Comparison of ENCODE assay signal across 8 cellular contexts in the genomic region with DNA sequence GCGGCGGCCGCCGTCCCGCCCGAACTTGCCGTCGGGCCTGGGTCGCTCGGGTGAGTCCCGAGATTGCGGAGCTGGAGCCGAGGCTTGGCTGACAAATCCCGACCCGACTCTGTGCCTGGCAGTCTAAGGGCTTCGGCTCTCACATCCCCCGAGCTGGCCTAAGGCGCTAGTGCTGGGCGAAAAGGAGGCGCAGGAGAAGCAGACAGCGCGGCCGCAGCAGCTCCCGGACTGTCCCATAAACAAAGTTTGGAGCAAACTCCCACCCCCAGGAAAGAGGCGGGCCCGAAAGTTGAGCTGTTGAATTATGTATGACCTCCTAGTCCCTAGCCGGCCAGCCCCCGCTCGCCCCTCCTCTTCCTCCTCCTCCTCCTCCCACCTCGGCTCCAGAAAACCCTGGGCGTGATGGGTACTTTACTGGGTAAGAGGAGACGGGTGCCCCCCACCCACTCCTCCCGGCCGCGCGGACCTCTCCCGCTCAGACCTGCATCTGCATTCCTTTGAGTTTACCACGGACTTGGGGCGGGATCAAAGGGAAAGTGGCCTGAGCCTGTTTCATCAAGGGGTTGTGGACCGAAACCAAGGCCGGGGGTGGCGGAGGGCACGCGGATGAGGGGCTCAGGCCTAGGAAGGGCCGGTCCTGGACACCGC. TPM values are rescaled to one million over a fixed set of nuclear protein-coding genes. Genes with fewer than 3 reads are reported as not detected.
A peak's percentile ranks its signal among the peaks of the same experiment; 100 is the strongest.
DNase-seq lines count a peak whose midpoint lies in the region; ATAC-seq and TF ChIP-seq lines count a peak whose summit lies in the region.

A gene (minus strand): TSS at position 230 of the 648 bp plus-strand sequence. CDS start 719 bp downstream, outside the sequence.

- peak within 1 kb of the TSS; percentile 66 for H3K4me3 ChIP-seq in A673 (ENCODE audit: low read depth, low read length, poor library complexity, severe bottlenecking)

- POLR2A ChIA-PET in A673 (lab: Charles Lee; ENCODE audit: low non-redundant PET), result interaction anchor here (0.7 to 1.5 kb wide), 5 partner anchors 12 to 82 kb away, joined by 3 to 5 read pairs (median 3); no protein-coding TSS in a partner anchor

- H3K9me3 Mint-ChIP-seq in activated T-helper 17 cell treated with anti-CD3 and anti-CD28 coated beads, Interleukin-2, amount 50 U/mL, for 72 hours, result no peaks in the 10 kb centered on the region
- H3K9me3 Mint-ChIP-seq in naive B cell (peaks cover 0 to 3% (median 0%) of the 10 kb centered on the region in 7 donors), type B pancreatic cell (no peaks in the 10 kb centered on the region)

- intact Hi-C loops in A673 (cut with micrococcal nuclease; ENCODE audit: unreplicated experiment), result loop anchor here (5.0 to 10.0 kb wide), 3 partner anchors 53 to 126 kb away; no protein-coding TSS in a partner anchor

- peak; percentile 43 for TF ChIP-seq POLR2A in GM18505 (IDR thresholded peaks at IDR 0.05; ENCODE audit: borderline replicate concordance, extremely low read depth, insufficient read depth, insufficient read length)

- CTCF ChIA-PET in A673 (lab: Charles Lee), result interaction anchor here (0.9 kb wide), 1 partner anchor 89 kb away, joined by 4 read pairs; no protein-coding TSS in a partner anchor

- H3K27me3 ChIP-seq in A673 (replicated peaks; ENCODE audit: insufficient read depth, low read depth, low read length, poor library complexity), result no peaks in the 10 kb centered on the region

- peaks cover 35% of the 10 kb centered on the region for H3K27me3 Mint-ChIP-seq in activated T-helper 17 cell treated with anti-CD3 and anti-CD28 coated beads, Interleukin-2, amount 50 U/mL, for 72 hours
- H3K27me3 Mint-ChIP-seq in naive B cell (peaks cover 54 to 75% (median 64%) of the 10 kb centered on the region in 3 donors), type B pancreatic cell (no peaks in the 10 kb centered on the region)

- no peak for TF ChIP-seq CTCF in A673 (conservative IDR thresholded peaks at IDR 0.05; ENCODE audit: low read depth, low read length)
- no peak for TF ChIP-seq CTCF in type B pancreatic cell (conservative IDR thresholded peaks at IDR 0.05)

- peaks cover 6% of the 10 kb centered on the region for H3K4me1 Mint-ChIP-seq in activated T-helper 17 cell treated with anti-CD3 and anti-CD28 coated beads, Interleukin-2, amount 50 U/mL, for 72 hours
- H3K4me1 Mint-ChIP-seq in naive B cell, result peaks cover 11 to 24% (median 19%) of the 10 kb centered on the region in 3 donors
- H3K4me1 Mint-ChIP-seq in type B pancreatic cell (ENCODE audit: unreplicated experiment), result peaks cover 52% of the 10 kb centered on the region

- peaks cover 32% of the 10 kb centered on the region for H3K4me1 ChIP-seq in A673 (ENCODE audit: insufficient read depth, low read length, poor library complexity, severe bottlenecking)

- H3K27ac ChIP-seq in A673 (ENCODE audit: low read depth, low read length, poor library complexity, severe bottlenecking), result peak within 1 kb of the TSS; percentile 99

- H3K36me3 ChIP-seq in A673 (ENCODE audit: insufficient read depth, low read length, poor library complexity, severe bottlenecking), result peaks cover 11% of the 10 kb centered on the region

- DNase-seq in A673 (ENCODE audit: low spot score) (peak; percentile 95), NCI-H510A (lab: John Stamatoyannopoulos, UW) (peak; percentile 45), fibroblast of the conjunctiva (ENCODE audit: low read depth) (peak; percentile 93), naive B cell (no peak), type B pancreatic cell (ENCODE audit: extremely low spot score, unreplicated experiment) (peak; percentile 88)

- ATAC-seq in GM18505 (IDR thresholded peaks at IDR 0.05; ENCODE audit: unreplicated experiment) (peak; percentile 56), HG02852 (IDR thresholded peaks at IDR 0.05; ENCODE audit: unreplicated experiment) (peak; percentile 76), naive B cell (ENCODE audit: low read depth in 2 of 2) (peak; percentile 18 to 27)
- peak; percentile 77 for ATAC-seq in activated T-helper 17 cell treated with anti-CD3 and anti-CD28 coated beads, Interleukin-2, amount 50 U/mL, for 72 hours (replicated peaks)

- no peaks in the 10 kb centered on the region for H3K9me3 ChIP-seq in A673 (ENCODE audit: low read depth, low read length, poor library complexity, severe bottlenecking)

- no peaks in the 10 kb centered on the region for H3K36me3 Mint-ChIP-seq in activated T-helper 17 cell treated with anti-CD3 and anti-CD28 coated beads, Interleukin-2, amount 50 U/mL, for 72 hours (ENCODE audit: low read depth)
- H3K36me3 Mint-ChIP-seq in naive B cell, result peaks cover 4 to 8% of the 10 kb centered on the region in 2 donors
- H3K36me3 Mint-ChIP-seq in type B pancreatic cell, result peaks cover 20% of the 10 kb centered on the region

- H3K4me3 Mint-ChIP-seq in activated T-helper 17 cell treated with anti-CD3 and anti-CD28 coated beads, Interleukin-2, amount 50 U/mL, for 72 hours, result peak within 1 kb of the TSS; percentile 93
- peak within 1 kb of the TSS; percentile 83 to 93 (median 88) for H3K4me3 Mint-ChIP-seq in naive B cell
- H3K4me3 Mint-ChIP-seq in type B pancreatic cell, result peak within 1 kb of the TSS; percentile 99

- peak within 1 kb of the TSS; percentile 86 for H3K27ac Mint-ChIP-seq in activated T-helper 17 cell treated with anti-CD3 and anti-CD28 coated beads, Interleukin-2, amount 50 U/mL, for 72 hours
- H3K27ac Mint-ChIP-seq in naive B cell (peak within 1 kb of the TSS in 2 of 6 donors; percentile 38 to 72), type B pancreatic cell (peak within 1 kb of the TSS; percentile 95)

- BruUV-seq in A673 (replicated peaks; lab: Mats Ljungman, UMichigan), result no TSS peak

RNA-seq across cellular contexts. Expression of the gene that starts here (rescaled TPM):
- total RNA-seq in A673 (2021) (72.9 and 76.8 TPM in 2 replicates), type B pancreatic cell (ENCODE audit: low replicate concordance) (45.4 and 65.0 TPM in 2 replicates)
- 1 to 10 TPM; 1.8 to 2.8 TPM for total RNA-seq in activated T-helper 17 cell treated with anti-CD3 and anti-CD28 coated beads, Interleukin-2, amount 50 U/mL, for 72 hours
- under 1 TPM in 1 of 6 donors, not detected in 5; 0.61 TPM for polyA plus RNA-seq in naive B cell (ENCODE audit: low read depth in 6 of 6)

Comparison
In these comparisons a context has a peak if more than half of its experiments do, and no peak if none do; other contexts are left out.
1. RNA of the gene that starts here (total RNA-seq): 72.9 to 76.8 TPM in A673 and 45.4 to 65.0 TPM in type B pancreatic cell; 1.8 to 2.8 TPM in activated T-helper 17 cell treated with anti-CD3 and anti-CD28 coated beads, Interleukin-2, amount 50 U/mL, for 72 hours; every median in the first group is over 10 times any median in the second.
2. Peak in ATAC-seq in naive B cell; RNA of the gene not detected or under 1 TPM.
3. ATAC-seq: peak in every context shown above with its lines; median percentile 77 in activated T-helper 17 cell treated with anti-CD3 and anti-CD28 coated beads, Interleukin-2, amount 50 U/mL, for 72 hours; 76 in HG02852; 56 in GM18505; 22 in naive B cell.
4. Peak in every context shown above with its lines, with median percentiles within 50 percentile points of each other: H3K4me3 Mint-ChIP-seq.